In the genomic region with DNA sequence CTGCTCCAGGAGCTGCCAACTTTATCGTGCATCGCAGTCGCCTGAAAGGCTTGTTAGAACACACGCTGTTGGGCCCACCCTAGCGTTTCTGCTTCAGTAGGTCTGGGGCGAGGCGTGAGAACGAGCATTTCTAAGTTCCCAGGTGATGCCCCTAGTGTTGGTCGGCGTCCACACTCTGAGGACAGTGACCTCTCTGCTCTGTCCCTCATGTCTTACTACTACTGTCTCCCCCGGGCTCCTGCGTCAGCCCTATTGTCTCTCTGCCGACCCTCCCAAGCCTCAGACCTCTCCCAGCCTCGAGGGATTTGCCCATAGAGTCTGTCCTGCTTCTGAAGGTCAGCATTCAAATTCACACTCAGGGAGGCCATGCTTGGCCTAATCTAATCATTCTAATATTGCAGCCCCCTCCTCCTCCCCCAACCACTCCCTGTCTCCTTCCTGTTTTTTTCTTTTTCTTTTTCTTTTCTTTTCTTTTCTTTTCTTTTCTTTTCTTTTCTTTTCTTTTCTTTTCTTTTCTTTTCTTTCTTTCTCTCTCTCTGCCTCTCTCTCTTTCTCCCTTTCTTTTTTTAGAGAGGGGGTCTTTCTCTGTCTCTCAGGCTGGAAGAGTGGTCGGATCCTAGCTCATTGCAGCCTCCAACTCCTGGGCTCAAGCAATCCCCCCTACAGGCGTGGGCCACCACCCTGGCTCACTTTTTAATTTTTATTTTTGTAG, we compare ENCODE assay signal across 8 cellular contexts. TPM values are rescaled to one million over a fixed set of nuclear protein-coding genes. Genes with fewer than 3 reads are reported as not detected.
DNase-seq lines count a peak whose midpoint lies in the region; ATAC-seq and TF ChIP-seq lines count a peak whose summit lies in the region.

No MANE protein-coding gene starts in this region.

- H3K4me1 ChIP-seq in CD8-positive, alpha-beta memory T cell (ENCODE audit: insufficient read depth, low read length), result peaks cover 17% of the 10 kb centered on the region
- peaks cover 0 to 5% of the 10 kb centered on the region in 2 donors for H3K4me1 ChIP-seq in ascending aorta
- H3K4me1 ChIP-seq in spleen, result peaks cover 12 to 31% (median 20%) of the 10 kb centered on the region in 6 donors

- H3K27me3 ChIP-seq in CD8-positive, alpha-beta memory T cell (ENCODE audit: insufficient read depth, low read length, poor library complexity, severe bottlenecking), result no peaks in the 10 kb centered on the region
- no peaks in the 10 kb centered on the region for H3K27me3 ChIP-seq in ascending aorta
- no peaks in the 10 kb centered on the region for H3K27me3 ChIP-seq in spleen (replicated peaks in 1 of 7)

- 12 to 15% (median 13%) methylated on average over 11 to 16 of the region's 16 CpGs for WGBS in spleen, 5 donors

- intact Hi-C loops in ascending aorta (cut with DNase I), result loop anchor here (5.0 kb wide), 1 partner anchor 440 kb away; no protein-coding TSS in a partner anchor
- intact Hi-C loops in spleen (cut with DNase I; ENCODE audit: low total_unique reads), result no loop called here

- peak overlapping the region; percentile 66 for H3K27ac ChIP-seq in CD8-positive, alpha-beta memory T cell (ENCODE audit: low read depth, low read length)
- H3K27ac ChIP-seq in ascending aorta (peak overlapping the region; percentile 74 to 79), spleen (peak overlapping the region; percentile 85 to 94 (median 92))

- ATAC-seq in GM18858 (IDR thresholded peaks at IDR 0.05; ENCODE audit: unreplicated experiment) (peak; percentile 26), HG03039 (IDR thresholded peaks at IDR 0.05; ENCODE audit: unreplicated experiment) (peak; percentile 31)

- peaks cover 20 to 26% (median 25%) of the 10 kb centered on the region in 3 donors for H3K4me1 Mint-ChIP-seq in CD8-positive, alpha-beta memory T cell

- no peaks in the 10 kb centered on the region for H3K9me3 ChIP-seq in CD8-positive, alpha-beta memory T cell (ENCODE audit: low read length)
- H3K9me3 ChIP-seq in ascending aorta (no peaks in the 10 kb centered on the region), spleen (no peaks in the 10 kb centered on the region)

- H3K4me3 Mint-ChIP-seq in CD8-positive, alpha-beta memory T cell, result peak overlapping the region; percentile 88 to 96 (median 92)

- H3K27me3 Mint-ChIP-seq in CD8-positive, alpha-beta memory T cell, result no peaks in the 10 kb centered on the region

- POLR2A ChIA-PET in CD8-positive, alpha-beta memory T cell (lab: Charles Lee), result no interaction called here

- no peak for TF ChIP-seq POLR2A in spleen (IDR thresholded peaks at IDR 0.05)

- CTCF ChIA-PET in CD8-positive, alpha-beta memory T cell (lab: Charles Lee), result interaction anchor here (1.1 to 2.2 kb wide), 6 partner anchors 9 to 218 kb away, joined by 4 to 7 read pairs (median 4); no protein-coding TSS in a partner anchor

- H3K4me3 ChIP-seq in CD8-positive, alpha-beta memory T cell (ENCODE audit: low read length), result peak overlapping the region; percentile 79
- H3K4me3 ChIP-seq in ascending aorta (peak overlapping the region; percentile 78 to 96), spleen (peak overlapping the region; percentile 82 to 99 (median 91))

- peak overlapping the region; percentile 72 to 98 (median 92) for H3K27ac Mint-ChIP-seq in CD8-positive, alpha-beta memory T cell

- H3K36me3 Mint-ChIP-seq in CD8-positive, alpha-beta memory T cell, result peaks cover 0 to 11% (median 0%) of the 10 kb centered on the region in 3 donors

- no peak for DNase-seq in CD8-positive, alpha-beta memory T cell
- peak; percentile 42 to 85 for DNase-seq in NCI-H526 (lab: John Stamatoyannopoulos, UW)
- no peak for DNase-seq in ascending aorta (ENCODE audit: low spot score in 2 of 2)
- DNase-seq in iPS-NIHi11 (ENCODE audit: low spot score), result peak; percentile 78
- DNase-seq in spleen, result no peak
- DNase-seq in amniotic stem cell (lab: John Stamatoyannopoulos, UW), result no peak

- TF ChIP-seq CTCF in ascending aorta (IDR thresholded peaks at IDR 0.05), result no peak
- no peak for TF ChIP-seq CTCF in spleen (IDR thresholded peaks at IDR 0.05 in 8 of 11, conservative IDR thresholded peaks at IDR 0.05 in 3 of 11)

- H3K9me3 Mint-ChIP-seq in CD8-positive, alpha-beta memory T cell, result no peaks in the 10 kb centered on the region

- no peaks in the 10 kb centered on the region for H3K36me3 ChIP-seq in CD8-positive, alpha-beta memory T cell (ENCODE audit: insufficient read depth, low read length)
- H3K36me3 ChIP-seq in ascending aorta (no peaks in the 10 kb centered on the region), spleen (no peaks in the 10 kb centered on the region)

RNA-seq across cellular contexts. Expression of gene ZFP64, which starts 0.9 kb away (rescaled TPM):
- total RNA-seq in CD8-positive, alpha-beta memory T cell, result 10 to 100 TPM; 11.6 to 11.9 TPM
- 11.1 TPM for polyA plus RNA-seq in CD8-positive, alpha-beta memory T cell
- 3.4 TPM for total RNA-seq in ascending aorta
- 10 to 100 TPM in 6 of 7 donors, 1 to 10 TPM in 1; 8.5 to 16.5 (median 11.9) TPM for total RNA-seq in spleen
- polyA plus RNA-seq in spleen, result 1 to 10 TPM; 3.2 to 4.6 (median 3.3) TPM

Comparison
In these comparisons a context has a peak if more than half of its experiments do, and no peak if none do; other contexts are left out.
1. DNase-seq: peak in NCI-H526 (2 of 2) and iPS-NIHi11 (single experiment); none in CD8-positive, alpha-beta memory T cell (0 of 5), ascending aorta (0 of 2), spleen (single experiment) and amniotic stem cell (single experiment).
2. Peak in every context shown above with its lines, with median percentiles within 50 percentile points of each other: H3K27ac ChIP-seq and H3K4me3 ChIP-seq.